ENCODE assay signal across 35 cellular contexts in genomic region chr17:39647242-39647641, GRCh38. TPM values are rescaled to one million over a fixed set of nuclear protein-coding genes. Genes with fewer than 3 reads are reported as not detected.
"Had no signal": no experiment of that assay in that cellular context is flagged by ENCODE, and none has a peak within 500 bp of the region (broad histone marks: within the 10 kb centered on the region; RNA-seq: fewer than 3 reads in every experiment).

No MANE protein-coding gene starts in this region.

- DNase-seq: activated CD4-positive, alpha-beta memory T cell treated with anti-CD3 and anti-CD28 coated beads, Interleukin-2, amount 10 ng/mL, durations not matched to agents 7 days and 5 days; activated CD4-positive, alpha-beta T cell treated with anti-CD3 and anti-CD28 coated beads for 1 hour; activated CD4-positive, alpha-beta T cell treated with anti-CD3 and anti-CD28 coated beads for 48 hours; activated CD4-positive, CD25-positive, alpha-beta regulatory T cell; activated CD8-positive, alpha-beta memory T cell treated with anti-CD3 and anti-CD28 coated beads for 24 hours; activated CD8-positive, alpha-beta memory T cell treated with anti-CD3 and anti-CD28 coated beads, Interleukin-2, amount 10 ng/mL, durations not matched to agents 7 days and 5 days; activated CD8-positive, alpha-beta memory T cell treated with anti-CD3 and anti-CD28 coated beads, Interleukin-2, amount 50 U/mL, for 48 hours; activated gamma-delta T cell; activated naive CD4-positive, alpha-beta T cell treated with Interleukin-2 at 50 U/mL for 16 hours; amniotic stem cell; aorta; brain microvascular endothelial cell; Kasumi-1; KG1; MG63; NCI-H1048; NCI-H1436 treated with DMSO at 0.1 percent for 48 hours; NCI-H1694 treated with DMSO at 0.1 percent for 48 hours; NCI-H2029; NCI-H345; NCI-H524 treated with DMSO at 0.1 percent for 48 hours; Peyer's patch; RPMI8226; SIG-M5; SW 1271; T-helper 1 cell; T-helper 2 cell; T-helper 9 cell; WERI-Rb-1 had no signal

- H3K36me3 Mint-ChIP-seq: activated naive CD4-positive, alpha-beta T cell treated with anti-CD3 and anti-CD28 coated beads, Interleukin-2, amount 50 U/mL, for 24 hours had no signal

- ATAC-seq: activated CD8-positive, alpha-beta memory T cell treated with anti-CD3 and anti-CD28 coated beads, Interleukin-2, amount 10 ng/mL, durations not matched to agents 7 days and 5 days had no signal

- H3K27me3 ChIP-seq: brain microvascular endothelial cell, MG63, Peyer's patch had no signal

- H3K27ac ChIP-seq: brain microvascular endothelial cell, Peyer's patch, WERI-Rb-1 had no signal

- H3K27me3 Mint-ChIP-seq: activated CD4-positive, alpha-beta memory T cell treated with anti-CD3 and anti-CD28 coated beads, Interleukin-2, amount 10 ng/mL, durations not matched to agents 7 days and 5 days; activated CD8-positive, alpha-beta memory T cell treated with anti-CD3 and anti-CD28 coated beads, Interleukin-2, amount 10 ng/mL, durations not matched to agents 7 days and 5 days; activated naive CD4-positive, alpha-beta T cell treated with anti-CD3 and anti-CD28 coated beads, Interleukin-2, amount 50 U/mL, for 24 hours; central memory CD8-positive, alpha-beta T cell had no signal

- H3K9me3 ChIP-seq: MG63, Peyer's patch had no signal

- H3K4me3 ChIP-seq: MG63, Peyer's patch had no signal

- H3K9me3 Mint-ChIP-seq: activated CD4-positive, alpha-beta memory T cell treated with anti-CD3 and anti-CD28 coated beads, Interleukin-2, amount 10 ng/mL, durations not matched to agents 7 days and 5 days; activated naive CD4-positive, alpha-beta T cell treated with anti-CD3 and anti-CD28 coated beads, Interleukin-2, amount 50 U/mL, for 24 hours; activated T-helper 2 cell treated with anti-CD3 and anti-CD28 coated beads, Interferon-gamma antibody, Interleukin-2, Interleukin-4, amounts not matched to agents 10 μg/mL and 5 μg/mL and 100 μg/mL, durations not matched to agents 14 hours and 24 hours and 36 hours; central memory CD8-positive, alpha-beta T cell had no signal

- H3K4me3 Mint-ChIP-seq: activated CD4-positive, alpha-beta memory T cell treated with anti-CD3 and anti-CD28 coated beads, Interleukin-2, amount 10 ng/mL, durations not matched to agents 7 days and 5 days; activated CD8-positive, alpha-beta memory T cell treated with anti-CD3 and anti-CD28 coated beads, Interleukin-2, amount 10 ng/mL, durations not matched to agents 7 days and 5 days; activated naive CD4-positive, alpha-beta T cell treated with anti-CD3 and anti-CD28 coated beads, Interleukin-2, amount 50 U/mL, for 24 hours; central memory CD8-positive, alpha-beta T cell had no signal

- H3K36me3 ChIP-seq: brain microvascular endothelial cell, Peyer's patch had no signal

- H3K27ac Mint-ChIP-seq: activated CD4-positive, alpha-beta memory T cell treated with anti-CD3 and anti-CD28 coated beads, Interleukin-2, amount 10 ng/mL, durations not matched to agents 7 days and 5 days; activated CD8-positive, alpha-beta memory T cell treated with anti-CD3 and anti-CD28 coated beads, Interleukin-2, amount 10 ng/mL, durations not matched to agents 7 days and 5 days; activated naive CD4-positive, alpha-beta T cell treated with anti-CD3 and anti-CD28 coated beads, Interleukin-2, amount 50 U/mL, for 24 hours; activated T-helper 2 cell treated with anti-CD3 and anti-CD28 coated beads, Interferon-gamma antibody, Interleukin-2, Interleukin-4, amounts not matched to agents 10 μg/mL and 5 μg/mL and 100 μg/mL, durations not matched to agents 14 hours and 24 hours and 36 hours had no signal

RNA-seq across cellular contexts. Expression of gene PPP1R1B, which starts 20.5 kb away (rescaled TPM):
- total RNA-seq: activated CD4-positive, alpha-beta memory T cell treated with anti-CD3 and anti-CD28 coated beads, Interleukin-2, amount 10 ng/mL, durations not matched to agents 7 days and 5 days; activated CD8-positive, alpha-beta memory T cell treated with anti-CD3 and anti-CD28 coated beads, Interleukin-2, amount 10 ng/mL, durations not matched to agents 7 days and 5 days; activated T-helper 2 cell treated with anti-CD3 and anti-CD28 coated beads, Interferon-gamma antibody, Interleukin-2, Interleukin-4, amounts not matched to agents 10 μg/mL and 5 μg/mL and 100 μg/mL, durations not matched to agents 14 hours and 24 hours and 36 hours had no signal

RNA-seq across cellular contexts. Expression of gene PNMT, which starts 21.0 kb away (rescaled TPM):
- total RNA-seq: activated CD4-positive, alpha-beta memory T cell treated with anti-CD3 and anti-CD28 coated beads, Interleukin-2, amount 10 ng/mL, durations not matched to agents 7 days and 5 days; activated CD8-positive, alpha-beta memory T cell treated with anti-CD3 and anti-CD28 coated beads, Interleukin-2, amount 10 ng/mL, durations not matched to agents 7 days and 5 days; activated T-helper 2 cell treated with anti-CD3 and anti-CD28 coated beads, Interferon-gamma antibody, Interleukin-2, Interleukin-4, amounts not matched to agents 10 μg/mL and 5 μg/mL and 100 μg/mL, durations not matched to agents 14 hours and 24 hours and 36 hours; NCI-H460; SK-MEL-5 had no signal

RNA-seq across cellular contexts. Expression of gene NEUROD2, which starts 39.5 kb away (rescaled TPM):
- total RNA-seq: activated CD4-positive, alpha-beta memory T cell treated with anti-CD3 and anti-CD28 coated beads, Interleukin-2, amount 10 ng/mL, durations not matched to agents 7 days and 5 days; activated CD8-positive, alpha-beta memory T cell treated with anti-CD3 and anti-CD28 coated beads, Interleukin-2, amount 10 ng/mL, durations not matched to agents 7 days and 5 days; activated T-helper 2 cell treated with anti-CD3 and anti-CD28 coated beads, Interferon-gamma antibody, Interleukin-2, Interleukin-4, amounts not matched to agents 10 μg/mL and 5 μg/mL and 100 μg/mL, durations not matched to agents 14 hours and 24 hours and 36 hours; aorta; chondrocyte; NCI-H460; Peyer's patch; SK-MEL-5 had no signal
- polyA plus RNA-seq: aorta had no signal
